3 cellular contexts compared by ENCODE assay signal in genomic region chr3:55449527-55449926, GRCh38.
A peak's percentile ranks its signal among the peaks of the same experiment; 100 is the strongest.
TF ChIP-seq lines count a peak whose summit lies in the region.

No MANE protein-coding gene starts in this region.

TF ChIP-seq in liver, 16 proteins besides CTCF, POLR2A, EP300 and RAD21 (continued from another document):
- peak in 1 of 2 donors; percentile 31 for TF ChIP-seq HNF4A (conservative IDR thresholded peaks at IDR 0.05)
- TF ChIP-seq YY1 (IDR thresholded peaks at IDR 0.05) = no peak
- no peak for TF ChIP-seq FOXA1 (IDR thresholded peaks at IDR 0.05)
- TF ChIP-seq RXRA (IDR thresholded peaks at IDR 0.05) = peak in 1 of 2 donors; percentile 53
- no peak for TF ChIP-seq JUND (IDR thresholded peaks at IDR 0.05)

TF ChIP-seq in HepG2, 621 proteins besides CTCF, POLR2A, EP300 and RAD21 (continued from another document):
- TF ChIP-seq ZNF318 (CRISPR knock-in tag; IDR thresholded peaks at IDR 0.05) (no peak), STAT6 (CRISPR knock-in tag; IDR thresholded peaks at IDR 0.05; ENCODE audit: borderline replicate concordance) (no peak), ZNF382 (CRISPR knock-in tag; IDR thresholded peaks at IDR 0.05; ENCODE audit: borderline replicate concordance) (no peak), CCAR2 (optimal IDR thresholded peaks at IDR 0.05; ENCODE audit: low read depth, low read length) (no peak), PHF20 (CRISPR knock-in tag; IDR thresholded peaks at IDR 0.05) (no peak), DNMT1 (CRISPR knock-in tag; IDR thresholded peaks at IDR 0.05) (no peak), FOSL2 (CRISPR knock-in tag; IDR thresholded peaks at IDR 0.05) (no peak), EZH2 (conservative IDR thresholded peaks at IDR 0.05; ENCODE audit: low read depth, low read length) (no peak), CBX1 (IDR thresholded peaks at IDR 0.05; ENCODE audit: low read depth) (no peak), LRRFIP1 (CRISPR knock-in tag; conservative IDR thresholded peaks at IDR 0.05) (no peak), ETV5 (CRISPR knock-in tag; IDR thresholded peaks at IDR 0.05; ENCODE audit: borderline replicate concordance) (no peak), ZBTB42 (CRISPR knock-in tag; IDR thresholded peaks at IDR 0.05) (no peak), KLF11 (CRISPR knock-in tag; IDR thresholded peaks at IDR 0.05) (no peak)

TF ChIP-seq in HEK293T, 16 proteins besides CTCF, POLR2A, EP300 and RAD21 (continued from another document):
- TF ChIP-seq ZNF384 (IDR thresholded peaks at IDR 0.05) = no peak
- TF ChIP-seq SUZ12 (IDR thresholded peaks at IDR 0.05) = no peak
- no peak for TF ChIP-seq ARNT (IDR thresholded peaks at IDR 0.05)
- no peak for TF ChIP-seq HDGF (IDR thresholded peaks at IDR 0.05; ENCODE audit: borderline replicate concordance)
- TF ChIP-seq FOXA1 (IDR thresholded peaks at IDR 0.05) = no peak
- no peak for TF ChIP-seq NFRKB (IDR thresholded peaks at IDR 0.05)
- no peak for TF ChIP-seq CTBP1 (IDR thresholded peaks at IDR 0.05; ENCODE audit: borderline replicate concordance)
- no peak for TF ChIP-seq PKNOX1 (IDR thresholded peaks at IDR 0.05)
- no peak for TF ChIP-seq L3MBTL2 (conservative IDR thresholded peaks at IDR 0.05)
- no peak for TF ChIP-seq TARDBP (IDR thresholded peaks at IDR 0.05)
